Comparison of ENCODE assay signal across 1 cellular context in the genomic region with DNA sequence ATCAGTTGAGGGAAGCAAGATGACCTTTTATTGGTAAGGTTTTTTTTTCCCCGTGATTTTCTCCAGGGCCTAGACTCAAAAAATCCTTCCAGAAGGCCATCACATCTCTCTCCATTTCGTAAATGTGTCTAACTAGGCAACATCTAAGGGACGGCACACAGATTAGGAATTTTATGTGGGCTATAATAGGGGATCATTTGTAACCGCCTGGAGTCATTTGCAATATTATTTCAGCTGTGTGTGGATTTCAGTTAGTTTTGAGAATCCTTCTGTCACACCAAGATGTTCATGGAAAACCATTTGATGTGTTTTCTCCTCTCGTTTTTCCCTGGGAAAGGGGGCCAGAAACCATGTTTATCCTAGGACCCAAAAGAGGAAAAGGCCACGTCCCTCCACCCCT.
TF ChIP-seq lines count a peak whose summit lies in the region.

No MANE protein-coding gene starts in this region.

TF ChIP-seq in K562, 482 proteins besides CTCF, POLR2A, EP300 and RAD21 (continued from another document):
- TF ChIP-seq ZNF280A (IDR thresholded peaks at IDR 0.05; ENCODE audit: low read depth, partially characterized antibody) (no peak), PYGO2 (tag; IDR thresholded peaks at IDR 0.05) (no peak), ZNF764 (CRISPR knock-in tag; IDR thresholded peaks at IDR 0.05; ENCODE audit: low read depth) (no peak), HDAC3 (IDR thresholded peaks at IDR 0.05; ENCODE audit: borderline replicate concordance, partially characterized antibody) (no peak), MAFK (IDR thresholded peaks at IDR 0.05; ENCODE audit: low read length) (no peak), RFX1 (IDR thresholded peaks at IDR 0.05) (no peak), RBM17 (IDR thresholded peaks at IDR 0.05; ENCODE audit: borderline replicate concordance, low read depth, low read length) (no peak), ADNP (tag; IDR thresholded peaks at IDR 0.05) (no peak), MED1 (CRISPR knock-in tag; IDR thresholded peaks at IDR 0.05; ENCODE audit: borderline replicate concordance) (no peak), E2F8 (IDR thresholded peaks at IDR 0.05; ENCODE audit: low read depth, partially characterized antibody) (no peak), HDAC1 (IDR thresholded peaks at IDR 0.05) (no peak), ZNF407 (IDR thresholded peaks at IDR 0.05; ENCODE audit: low read depth) (no peak), TEAD2 (tag; IDR thresholded peaks at IDR 0.05) (no peak)
- TF ChIP-seq, protein P1, sequence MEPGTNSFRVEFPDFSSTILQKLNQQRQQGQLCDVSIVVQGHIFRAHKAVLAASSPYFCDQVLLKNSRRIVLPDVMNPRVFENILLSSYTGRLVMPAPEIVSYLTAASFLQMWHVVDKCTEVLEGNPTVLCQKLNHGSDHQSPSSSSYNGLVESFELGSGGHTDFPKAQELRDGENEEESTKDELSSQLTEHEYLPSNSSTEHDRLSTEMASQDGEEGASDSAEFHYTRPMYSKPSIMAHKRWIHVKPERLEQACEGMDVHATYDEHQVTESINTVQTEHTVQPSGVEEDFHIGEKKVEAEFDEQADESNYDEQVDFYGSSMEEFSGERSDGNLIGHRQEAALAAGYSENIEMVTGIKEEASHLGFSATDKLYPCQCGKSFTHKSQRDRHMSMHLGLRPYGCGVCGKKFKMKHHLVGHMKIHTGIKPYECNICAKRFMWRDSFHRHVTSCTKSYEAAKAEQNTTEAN (CRISPR knock-in tag; IDR thresholded peaks at IDR 0.05), result no peak
